In the genomic region with DNA sequence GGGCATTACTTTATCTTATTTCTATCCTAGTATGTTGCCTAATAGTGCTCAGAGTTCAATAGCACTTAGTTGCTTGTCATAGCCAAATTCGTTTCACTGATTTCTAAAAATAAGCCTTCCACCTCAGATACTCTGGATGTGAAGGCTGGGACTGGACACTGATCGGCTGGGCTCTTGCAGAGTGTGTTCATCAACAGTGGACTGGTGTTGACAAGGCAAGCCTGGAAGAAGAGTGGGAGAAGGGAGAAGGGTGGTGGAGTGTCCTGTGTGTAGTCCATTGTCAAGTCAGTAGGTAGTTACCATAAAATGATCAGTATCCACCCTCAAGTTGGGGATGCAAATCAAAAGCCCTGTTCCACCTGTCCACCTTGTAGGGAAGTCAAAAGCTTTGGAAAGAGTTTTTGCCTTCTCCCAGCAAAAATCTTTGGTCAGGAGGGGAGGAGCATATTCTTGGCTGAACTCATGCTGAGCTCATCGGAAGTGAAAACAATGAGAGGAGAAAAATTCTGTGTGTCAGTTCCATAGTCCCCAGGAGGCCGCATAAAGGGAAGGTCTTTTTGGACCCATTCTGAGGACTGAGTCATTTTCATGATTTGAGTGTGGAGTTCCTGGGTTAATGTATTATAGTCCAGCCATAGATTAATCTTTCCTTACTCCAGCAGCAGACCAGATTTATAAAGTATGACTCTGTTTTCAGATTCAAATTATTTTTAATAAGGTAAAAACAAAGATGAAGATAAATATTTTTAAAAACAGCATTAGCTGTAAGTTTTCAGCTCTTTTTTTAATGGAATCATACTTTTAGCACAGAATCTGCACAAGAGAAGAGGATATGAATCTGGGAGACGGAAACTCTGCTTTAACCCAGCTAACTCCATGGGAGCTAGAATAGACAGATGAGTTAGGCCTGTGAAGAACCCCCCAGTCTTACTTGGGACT, we compare ENCODE assay signal across 9 cellular contexts.
A peak's percentile ranks its signal among the peaks of the same experiment; 100 is the strongest.
DNase-seq lines count a peak whose midpoint lies in the region; ATAC-seq and TF ChIP-seq lines count a peak whose summit lies in the region.
"Had no signal": no experiment of that assay in that cellular context is flagged by ENCODE, and none has a peak within 500 bp of the region (broad histone marks: within the 10 kb centered on the region; RNA-seq: fewer than 3 reads in every experiment).

No MANE protein-coding gene starts in this region.

- DNase-seq in activated CD4-positive, alpha-beta memory T cell treated with anti-CD3 and anti-CD28 coated beads for 36 hours: peak; percentile 37
- no peak for DNase-seq in activated CD4-positive, alpha-beta memory T cell treated with anti-CD3 and anti-CD28 coated beads, Interleukin-2, amount 10 ng/mL, durations not matched to agents 7 days and 5 days
- DNase-seq in adrenal gland (peak in 6 of 7 donors; percentile 48 to 80 (median 64)), left ventricle myocardium inferior (no peak), sciatic nerve (ENCODE audit: low spot score) (no peak), MM.1S (no peak), NCI-H524 treated with DMSO at 0.1 percent for 48 hours (lab: John Stamatoyannopoulos, UW) (no peak), islet precursor cell (no peak)
- DNase-seq: DND-41 had no signal

- ATAC-seq in sciatic nerve: peak; percentile 87

- H3K36me3 ChIP-seq in adrenal gland (replicated peaks in 1 of 2) (peaks cover 0 to 31% of the 10 kb centered on the region in 2 donors), left ventricle myocardium inferior (peaks cover 28% of the 10 kb centered on the region), MM.1S (replicated peaks; ENCODE audit: insufficient read depth, low read length) (peaks cover 4% of the 10 kb centered on the region; the same call in 1 of the 2 replicates)

- H3K27me3 ChIP-seq in adrenal gland: no peaks in the 10 kb centered on the region
- no peaks in the 10 kb centered on the region for H3K27me3 ChIP-seq in left ventricle myocardium inferior (ENCODE audit: low read depth)
- H3K27me3 ChIP-seq in MM.1S (replicated peaks; ENCODE audit: insufficient read depth, low read length): no peaks in the 10 kb centered on the region

- no peaks in the 10 kb centered on the region for H3K9me2 ChIP-seq in MM.1S (replicated peaks; ENCODE audit: insufficient read depth, low read length)

- no peak overlapping the region for H3K9ac ChIP-seq in MM.1S (ENCODE audit: low read length)

- H4K20me1 ChIP-seq in MM.1S (ENCODE audit: insufficient read depth, low read length): no peaks in the 10 kb centered on the region

- intact Hi-C loops in activated CD4-positive, alpha-beta memory T cell treated with anti-CD3 and anti-CD28 coated beads for 36 hours (cut with micrococcal nuclease): no loop called here
- intact Hi-C loops in adrenal gland (cut with DNase I) (no loop called here), left ventricle myocardium inferior (cut with micrococcal nuclease) (no loop called here), sciatic nerve (cut with DNase I) (no loop called here)

- H3K27me3 Mint-ChIP-seq in activated CD4-positive, alpha-beta memory T cell treated with anti-CD3 and anti-CD28 coated beads for 36 hours: no peaks in the 10 kb centered on the region
- H3K27me3 Mint-ChIP-seq in activated CD4-positive, alpha-beta memory T cell treated with anti-CD3 and anti-CD28 coated beads, Interleukin-2, amount 10 ng/mL, durations not matched to agents 7 days and 5 days: no peaks in the 10 kb centered on the region

- peaks cover 39% of the 10 kb centered on the region for H3K36me3 Mint-ChIP-seq in activated CD4-positive, alpha-beta memory T cell treated with anti-CD3 and anti-CD28 coated beads for 36 hours
- H3K36me3 Mint-ChIP-seq in activated CD4-positive, alpha-beta memory T cell treated with anti-CD3 and anti-CD28 coated beads, Interleukin-2, amount 10 ng/mL, durations not matched to agents 7 days and 5 days (ENCODE audit: low read depth): peaks cover 71% of the 10 kb centered on the region

- H3K79me2 ChIP-seq in MM.1S (ENCODE audit: low read length): peaks cover 91% of the 10 kb centered on the region

- TF ChIP-seq CTCF in adrenal gland (IDR thresholded peaks at IDR 0.05): no peak
- TF ChIP-seq CTCF in left ventricle myocardium inferior (IDR thresholded peaks at IDR 0.05; ENCODE audit: borderline replicate concordance): no peak
- no peak for TF ChIP-seq CTCF in MM.1S (IDR thresholded peaks at IDR 0.05; ENCODE audit: low read length)

- no peak overlapping the region for H3K4me2 ChIP-seq in MM.1S (ENCODE audit: low read depth, low read length)

- H3K9me3 Mint-ChIP-seq in activated CD4-positive, alpha-beta memory T cell treated with anti-CD3 and anti-CD28 coated beads for 36 hours: no peaks in the 10 kb centered on the region
- H3K9me3 Mint-ChIP-seq in activated CD4-positive, alpha-beta memory T cell treated with anti-CD3 and anti-CD28 coated beads, Interleukin-2, amount 10 ng/mL, durations not matched to agents 7 days and 5 days: no peaks in the 10 kb centered on the region

- H3F3A ChIP-seq in MM.1S (ENCODE audit: insufficient read depth, low read length): peaks cover 15% of the 10 kb centered on the region; the same call in 1 of the 2 replicates

- H3K27ac ChIP-seq in adrenal gland (peak overlapping the region; percentile 75 to 91 (median 87)), left ventricle myocardium inferior (replicated peaks) (peak overlapping the region; percentile 81), MM.1S (ENCODE audit: low read length) (no peak overlapping the region)

- H3K4me1 Mint-ChIP-seq in activated CD4-positive, alpha-beta memory T cell treated with anti-CD3 and anti-CD28 coated beads for 36 hours (ENCODE audit: low read depth): peaks cover 68% of the 10 kb centered on the region
- peaks cover 65% of the 10 kb centered on the region for H3K4me1 Mint-ChIP-seq in activated CD4-positive, alpha-beta memory T cell treated with anti-CD3 and anti-CD28 coated beads, Interleukin-2, amount 10 ng/mL, durations not matched to agents 7 days and 5 days

- TF ChIP-seq POLR2A in adrenal gland (IDR thresholded peaks at IDR 0.05): peak in 1 of 2 donors; percentile 79

- H3K4me1 ChIP-seq in adrenal gland (replicated peaks in 1 of 2): peaks cover 32 to 62% of the 10 kb centered on the region in 2 donors
- peaks cover 75% of the 10 kb centered on the region for H3K4me1 ChIP-seq in left ventricle myocardium inferior
- H3K4me1 ChIP-seq in MM.1S (ENCODE audit: low read length): peaks cover 49% of the 10 kb centered on the region

- WGBS in adrenal gland, 4 donors: 17 to 26% (median 25%) methylated on average over 5 of the region's 5 CpGs

- H3K4me3 ChIP-seq in adrenal gland (no peak overlapping the region), left ventricle myocardium inferior (peak overlapping the region; percentile 0), MM.1S (ENCODE audit: low read length) (no peak overlapping the region)

- CTCF ChIA-PET in activated CD4-positive, alpha-beta memory T cell treated with anti-CD3 and anti-CD28 coated beads for 36 hours (lab: Charles Lee): interaction anchor here (0.7 to 3.2 kb wide), 6 partner anchors 18 to 215 kb away, joined by 3 to 22 read pairs (median 3); no protein-coding TSS in a partner anchor
- CTCF ChIA-PET in activated CD4-positive, alpha-beta memory T cell treated with anti-CD3 and anti-CD28 coated beads, Interleukin-2, amount 10 ng/mL, durations not matched to agents 7 days and 5 days (lab: Charles Lee): interaction anchor here (1.1 to 1.4 kb wide), 2 partner anchors 9 to 19 kb away, joined by 3 to 4 read pairs; no protein-coding TSS in a partner anchor

- H3K9me3 ChIP-seq in adrenal gland (replicated peaks in 1 of 3) (no peaks in the 10 kb centered on the region), left ventricle myocardium inferior (replicated peaks) (no peaks in the 10 kb centered on the region), MM.1S (replicated peaks; ENCODE audit: insufficient read depth, low read length) (no peaks in the 10 kb centered on the region)

- no peak overlapping the region for H2AFZ ChIP-seq in MM.1S (ENCODE audit: low read length)

- H3K4me3 Mint-ChIP-seq in activated CD4-positive, alpha-beta memory T cell treated with anti-CD3 and anti-CD28 coated beads for 36 hours: no peak overlapping the region
- H3K4me3 Mint-ChIP-seq in activated CD4-positive, alpha-beta memory T cell treated with anti-CD3 and anti-CD28 coated beads, Interleukin-2, amount 10 ng/mL, durations not matched to agents 7 days and 5 days: no peak overlapping the region

- POLR2A ChIA-PET in activated CD4-positive, alpha-beta memory T cell treated with anti-CD3 and anti-CD28 coated beads for 36 hours (lab: Charles Lee): interaction anchor here (0.8 kb wide), 1 partner anchor 476 kb away, joined by 3 read pairs; no protein-coding TSS in a partner anchor
- POLR2A ChIA-PET in activated CD4-positive, alpha-beta memory T cell treated with anti-CD3 and anti-CD28 coated beads, Interleukin-2, amount 10 ng/mL, durations not matched to agents 7 days and 5 days (lab: Charles Lee): interaction anchor here (0.6 to 1.1 kb wide), 3 partner anchors 19 to 484 kb away, joined by 3 to 4 read pairs (median 3); no protein-coding TSS in a partner anchor

- peak overlapping the region; percentile 24 for H3K27ac Mint-ChIP-seq in activated CD4-positive, alpha-beta memory T cell treated with anti-CD3 and anti-CD28 coated beads for 36 hours
- no peak overlapping the region for H3K27ac Mint-ChIP-seq in activated CD4-positive, alpha-beta memory T cell treated with anti-CD3 and anti-CD28 coated beads, Interleukin-2, amount 10 ng/mL, durations not matched to agents 7 days and 5 days

Comparison
In these comparisons a context has a peak if more than half of its experiments do, and no peak if none do; other contexts are left out.
1. DNase-seq: peak in activated CD4-positive, alpha-beta memory T cell treated with anti-CD3 and anti-CD28 coated beads for 36 hours (single experiment) and adrenal gland (6 of 7); none in activated CD4-positive, alpha-beta memory T cell treated with anti-CD3 and anti-CD28 coated beads, Interleukin-2, amount 10 ng/mL, durations not matched to agents 7 days and 5 days (single experiment), left ventricle myocardium inferior (single experiment), sciatic nerve (single experiment), MM.1S (single experiment), NCI-H524 treated with DMSO at 0.1 percent for 48 hours (single experiment) and islet precursor cell (single experiment).